In genomic region chr13:77026783-77027621, GRCh38 we compare ENCODE assay signal across 8 cellular contexts. TPM values are rescaled to one million over a fixed set of nuclear protein-coding genes. Genes with fewer than 3 reads are reported as not detected.
A peak's percentile ranks its signal among the peaks of the same experiment; 100 is the strongest.
DNase-seq lines count a peak whose midpoint lies in the region; TF ChIP-seq lines count a peak whose summit lies in the region.

TSS of gene FBXL3 (minus strand) at chr13:77027159. CDS start at chr13:77021860, 5,299 bp downstream.

- H3K14ac ChIP-seq in H9 (ENCODE audit: insufficient read depth, low read length) = peak within 1 kb of the TSS; percentile 92

- peaks cover 4% of the 10 kb centered on the region for H3K23me2 ChIP-seq in H9 (ENCODE audit: insufficient read length, low read depth, low read length, poor library complexity, severe bottlenecking)

- H3K27ac Mint-ChIP-seq in H9 = peak within 1 kb of the TSS; percentile 97 to 100 (median 99)
- peak within 1 kb of the TSS; percentile 50 for H3K27ac Mint-ChIP-seq in neural progenitor cell

- H4K91ac ChIP-seq in H9 (ENCODE audit: insufficient read length, low read depth, low read length) = no peak within 1 kb of the TSS

- H3K79me2 ChIP-seq in H9 (ENCODE audit: insufficient read depth, low read length) (peaks cover 4% of the 10 kb centered on the region; the same call in 1 of the 2 replicates), neural progenitor cell (ENCODE audit: low read depth) (peaks cover 47% of the 10 kb centered on the region)

- H3K36me3 Mint-ChIP-seq in H9 (ENCODE audit: insufficient read depth in 1 of 3, low read depth in 3 of 3) (peaks cover 0 to 3% (median 0%) of the 10 kb centered on the region in 3 experiments; a peak in 1 of 7 replicates), neural progenitor cell (no peaks in the 10 kb centered on the region)

- H3K9ac ChIP-seq in H9 (ENCODE audit: extremely low read depth, insufficient read length, low read length) (peak within 1 kb of the TSS; percentile 82), neural progenitor cell (peak within 1 kb of the TSS; percentile 88), stomach smooth muscle (ENCODE audit: low read length in 2 of 2) (peak within 1 kb of the TSS; percentile 84 to 85)

- no peaks in the 10 kb centered on the region for H3K27me3 ChIP-seq in H9 (ENCODE audit: insufficient read depth, low read length)
- no peaks in the 10 kb centered on the region for H3K27me3 ChIP-seq in SJCRH30
- H3K27me3 ChIP-seq in neural progenitor cell = no peaks in the 10 kb centered on the region
- H3K27me3 ChIP-seq in stomach smooth muscle (ENCODE audit: control insufficient read depth in 1 of 2, insufficient read depth in 2 of 2, low read length in 2 of 2) = no peaks in the 10 kb centered on the region

- H3K4me3 ChIP-seq in SJCRH30 = peak within 1 kb of the TSS; percentile 99
- H3K4me3 ChIP-seq in foreskin fibroblast (ENCODE audit: low read depth in 1 of 2, low read length in 2 of 2) = peak within 1 kb of the TSS; percentile 78 to 95
- H3K4me3 ChIP-seq in neural progenitor cell = peak within 1 kb of the TSS; percentile 98
- peak within 1 kb of the TSS; percentile 83 to 90 for H3K4me3 ChIP-seq in stomach smooth muscle (ENCODE audit: low read length in 2 of 2)

- no peak within 1 kb of the TSS for H3K56ac ChIP-seq in H9 (ENCODE audit: insufficient read length, low read depth, low read length)

- H3K79me1 ChIP-seq in H9 (ENCODE audit: insufficient read depth, low read depth, low read length, poor library complexity, severe bottlenecking) = peaks cover 3% of the 10 kb centered on the region

- H3F3A ChIP-seq in neural progenitor cell (ENCODE audit: low read depth) = peaks cover 13% of the 10 kb centered on the region

- 0 out of 5 replicates have a peak, but pooled peaks cover 0 to under 1% of the 10 kb centered on the region in 2 experiments for H3K9me3 Mint-ChIP-seq in H9
- H3K9me3 Mint-ChIP-seq in neural progenitor cell = peaks cover 2% of the 10 kb centered on the region

- in situ Hi-C loops in G401 (cut with HindIII; ENCODE audit: low sequenced_read_pairs) = no loop called here

- H3T11ph ChIP-seq in H9 (ENCODE audit: low read length) = no peak within 1 kb of the TSS

- H2BK5ac ChIP-seq in H9 (ENCODE audit: insufficient read length, low read length) = peak within 1 kb of the TSS; percentile 75

- peaks cover 32 to 34% of the 10 kb centered on the region in 2 experiments for H3K4me1 Mint-ChIP-seq in H9
- H3K4me1 Mint-ChIP-seq in neural progenitor cell = peaks cover 39% of the 10 kb centered on the region

- peak within 1 kb of the TSS; percentile 95 for H3K4me2 ChIP-seq in H9 (ENCODE audit: insufficient read depth, insufficient read length, low read length)
- peak within 1 kb of the TSS; percentile 96 for H3K4me2 ChIP-seq in neural progenitor cell

- no peak for TF ChIP-seq CTCF in H9 (conservative IDR thresholded peaks at IDR 0.05)
- no peak for TF ChIP-seq CTCF in foreskin fibroblast (IDR thresholded peaks at IDR 0.05; ENCODE audit: low read depth, low read length)
- TF ChIP-seq CTCF in neural progenitor cell (IDR thresholded peaks at IDR 0.05) = no peak

- H2AFZ ChIP-seq in H9 (ENCODE audit: low read length) (peak within 1 kb of the TSS; percentile 95), neural progenitor cell (replicated peaks) (peak within 1 kb of the TSS; percentile 97)

- no peak within 1 kb of the TSS for H2BK12ac ChIP-seq in H9 (ENCODE audit: insufficient read length, low read depth, low read length)

- H2BK20ac ChIP-seq in H9 (ENCODE audit: low read depth, low read length, poor library complexity, severe bottlenecking) = no peak within 1 kb of the TSS

- H4K20me1 ChIP-seq in H9 (ENCODE audit: control insufficient read depth, insufficient read depth, insufficient read length) = no peaks in the 10 kb centered on the region
- H4K20me1 ChIP-seq in neural progenitor cell (ENCODE audit: low read depth) = peaks cover 44% of the 10 kb centered on the region

- H3K4me1 ChIP-seq in H9 (ENCODE audit: insufficient read depth, low read length) (peaks cover 5% of the 10 kb centered on the region; the same call in 1 of the 2 replicates), SJCRH30 (no peaks in the 10 kb centered on the region; the same call in none of the 2 replicates), neural progenitor cell (peaks cover 31% of the 10 kb centered on the region), stomach smooth muscle (ENCODE audit: control insufficient read depth, insufficient read depth, low read length) (peaks cover 11% of the 10 kb centered on the region)

- H3K9me3 ChIP-seq in H9 (ENCODE audit: control insufficient read depth, low read depth, low read length) (no peaks in the 10 kb centered on the region), SJCRH30 (replicated peaks) (no peaks in the 10 kb centered on the region; the same call in 1 of the 2 replicates), neural progenitor cell (ENCODE audit: low read depth) (no peaks in the 10 kb centered on the region), stomach smooth muscle (ENCODE audit: control insufficient read depth in 2 of 2, low read length in 2 of 2) (no peaks in the 10 kb centered on the region)

- no peak within 1 kb of the TSS for H2AK5ac ChIP-seq in H9 (ENCODE audit: insufficient read length, low read length)

- WGBS in H9 (ENCODE audit: extremely low coverage, insufficient read length, low lambda C conversion rate) = no CpG with 5 or more reads among the region's 83 CpGs

- H3K4ac ChIP-seq in H9 (ENCODE audit: low read depth, low read length) = no peak within 1 kb of the TSS; the same call in 1 of the 2 replicates

- H3K36me3 ChIP-seq in SJCRH30 (0 out of 2 replicates have a peak, but pooled peaks cover 2% of the 10 kb centered on the region), neural progenitor cell (no peaks in the 10 kb centered on the region), stomach smooth muscle (ENCODE audit: control insufficient read depth in 2 of 2, insufficient read depth in 2 of 2, low read length in 2 of 2) (no peaks in the 10 kb centered on the region)

- peak within 1 kb of the TSS; percentile 84 for H3K18ac ChIP-seq in H9 (ENCODE audit: insufficient read length, low read depth, low read length)

- no peak within 1 kb of the TSS for H4K8ac ChIP-seq in H9 (replicated peaks; ENCODE audit: insufficient read length, low read depth, low read length)

- no peak within 1 kb of the TSS; the same call in 1 of the 2 replicates for H2BK15ac ChIP-seq in H9 (ENCODE audit: low read depth, low read length)

- no peak within 1 kb of the TSS for H2BK120ac ChIP-seq in H9 (ENCODE audit: low read depth, low read length, poor library complexity, severe bottlenecking)

- H3K4me3 Mint-ChIP-seq in H9 (peak within 1 kb of the TSS; percentile 87 to 93), neural progenitor cell (peak within 1 kb of the TSS; percentile 94)

- peak within 1 kb of the TSS; percentile 67 for H3K27ac ChIP-seq in H9 (ENCODE audit: insufficient read length, low read depth, low read length)
- peak within 1 kb of the TSS; percentile 71 for H3K27ac ChIP-seq in SJCRH30
- H3K27ac ChIP-seq in neural progenitor cell = peak within 1 kb of the TSS; percentile 98
- peak within 1 kb of the TSS; percentile 80 for H3K27ac ChIP-seq in stomach smooth muscle (ENCODE audit: low read length)

- H3K27me3 Mint-ChIP-seq in H9 (ENCODE audit: low read depth) = no peaks in the 10 kb centered on the region; the same call in 1 of the 2 replicates
- peaks cover 2% of the 10 kb centered on the region for H3K27me3 Mint-ChIP-seq in neural progenitor cell (ENCODE audit: insufficient read depth, low read depth)

- H3K23ac ChIP-seq in H9 (ENCODE audit: insufficient read length, low read depth, low read length) = no peak within 1 kb of the TSS

- H4K5ac ChIP-seq in H9 (ENCODE audit: insufficient read length, low read depth, low read length) = no peak within 1 kb of the TSS

- DNase-seq in G401 (ENCODE audit: low spot score) (peak; percentile 87), H9 (peak; percentile 90), M059J (ENCODE audit: low read depth) (peak; percentile 83), SJCRH30 (peak; percentile 82 to 85), foreskin fibroblast (peak; percentile 91 to 96), neural progenitor cell (ENCODE audit: low spot score) (peak; percentile 93)
- peak; percentile 67 for DNase-seq in activated gamma-delta T cell treated with anti-CD3 and anti-CD28 coated beads, Interleukin-2, amount 50 U/mL, for 16 hours (ENCODE audit: low read depth)

RNA-seq across cellular contexts. Expression of gene FBXL3, which starts in this region (rescaled TPM):
- total RNA-seq in G401 (2014; rRNA removed; shearing (Covaris generic)) = 18.5 and 21.8 TPM in 2 replicates
- total RNA-seq in H9 (2021) (16.4 and 16.7 TPM in 2 replicates), neural progenitor cell (ENCODE audit: low replicate concordance) (21.3 and 25.5 TPM in 2 replicates)
- 24.3 and 27.3 TPM in 2 replicates for total RNA-seq in M059J (2014; rRNA removed; shearing (Covaris generic))
- 29.3 and 32.2 TPM in 2 replicates for total RNA-seq in SJCRH30 (2014; rRNA removed; shearing (Covaris generic))

Comparison
In these comparisons a context has a peak if more than half of its experiments do, and no peak if none do; other contexts are left out.
1. Peak in every context shown above with its lines: DNase-seq, H3K4me3 ChIP-seq and H3K27ac ChIP-seq.